8 cellular contexts compared by ENCODE assay signal in genomic region chr3:196942915-196943277, GRCh38. TPM values are rescaled to one million over a fixed set of nuclear protein-coding genes. Genes with fewer than 3 reads are reported as not detected.
DNase-seq lines count a peak whose midpoint lies in the region; ATAC-seq and TF ChIP-seq lines count a peak whose summit lies in the region.

No MANE protein-coding gene starts in this region.

- H3K27ac ChIP-seq in heart left ventricle = peak overlapping the region; percentile 63 to 98 (median 91)

- TF ChIP-seq CTCF in heart left ventricle (IDR thresholded peaks at IDR 0.05) = no peak

- H3K36me3 ChIP-seq in heart left ventricle = peaks cover 0 to 38% (median 24%) of the 10 kb centered on the region in 9 donors

- peak; percentile 17 for DNase-seq in stimulated activated CD4-positive, alpha-beta T cell treated with anti-CD3 and anti-CD28 coated beads, Interleukin-4, amount 100 ng/mL, for 24 hours
- no peak for DNase-seq in stimulated activated CD4-positive, alpha-beta T cell treated with anti-CD3 and anti-CD28 coated beads, Interleukin-1b, Interleukin-23, amount 100 ng/mL, for 48 hours
- DNase-seq in activated CD8-positive, alpha-beta T cell treated with anti-CD3 and anti-CD28 coated beads, Interleukin-2, amount 10 ng/mL, durations not matched to agents 7 days and 5 days = peak; percentile 30
- peak in 1 of 5 donors; percentile 39 for DNase-seq in heart left ventricle
- peak; percentile 11 for DNase-seq in pons (ENCODE audit: low spot score)
- DNase-seq in NCI-H345 (lab: John Stamatoyannopoulos, UW) = no peak
- DNase-seq in NCI-H2029 (lab: John Stamatoyannopoulos, UW) = no peak

- CTCF ChIA-PET in activated CD8-positive, alpha-beta T cell treated with anti-CD3 and anti-CD28 coated beads, Interleukin-2, amount 10 ng/mL, durations not matched to agents 7 days and 5 days (lab: Charles Lee) = interaction anchor here (0.8 to 2.5 kb wide), 10 partner anchors 14 to 375 kb away, joined by 3 to 11 read pairs (median 4); partner anchors contain the start of genes FBXO45, SENP5 and WDR53

- 0% methylated on average over 2 to 25 of the region's 25 CpGs for WGBS in heart left ventricle, 4 donors

- intact Hi-C loops in heart left ventricle (cut with DNase I) = loop anchor here in 6 of 10 donors (1.0 to 10.0 kb wide), 5 partner anchors 26 to 208 kb away; partner anchors contain the start of genes SENP5 (in 6 of the 6), PIGZ (in 2 of the 6) and PAK2 (in 1 of the 6)

- H3K36me3 Mint-ChIP-seq in activated CD8-positive, alpha-beta T cell treated with anti-CD3 and anti-CD28 coated beads, Interleukin-2, amount 10 ng/mL, durations not matched to agents 7 days and 5 days (ENCODE audit: low read depth) = peaks cover 38% of the 10 kb centered on the region

- peak; percentile 6 for ATAC-seq in HG03457 (IDR thresholded peaks at IDR 0.05; ENCODE audit: unreplicated experiment)
- ATAC-seq in activated CD8-positive, alpha-beta T cell treated with anti-CD3 and anti-CD28 coated beads, Interleukin-2, amount 10 ng/mL, durations not matched to agents 7 days and 5 days = peak; percentile 16
- peak in 1 of 4 donors; percentile 11 for ATAC-seq in heart left ventricle

- peaks cover 4 to 38% (median 22%) of the 10 kb centered on the region in 12 donors for H3K4me1 ChIP-seq in heart left ventricle

- POLR2A ChIA-PET in activated CD8-positive, alpha-beta T cell treated with anti-CD3 and anti-CD28 coated beads, Interleukin-2, amount 10 ng/mL, durations not matched to agents 7 days and 5 days (lab: Charles Lee) = interaction anchor here (0.6 to 2.6 kb wide), 16 partner anchors 12 to 625 kb away, joined by 3 to 26 read pairs (median 4); partner anchors contain the start of genes CEP19, DYNLT2B, NRROS and PAK2

- peak overlapping the region; percentile 98 for H3K27ac Mint-ChIP-seq in activated CD8-positive, alpha-beta T cell treated with anti-CD3 and anti-CD28 coated beads, Interleukin-2, amount 10 ng/mL, durations not matched to agents 7 days and 5 days

- peaks cover 2% of the 10 kb centered on the region for H3K27me3 Mint-ChIP-seq in activated CD8-positive, alpha-beta T cell treated with anti-CD3 and anti-CD28 coated beads, Interleukin-2, amount 10 ng/mL, durations not matched to agents 7 days and 5 days (ENCODE audit: low read depth)

- H3K4me1 Mint-ChIP-seq in activated CD8-positive, alpha-beta T cell treated with anti-CD3 and anti-CD28 coated beads, Interleukin-2, amount 10 ng/mL, durations not matched to agents 7 days and 5 days (ENCODE audit: low read depth) = peaks cover 49% of the 10 kb centered on the region

- no peak for TF ChIP-seq POLR2A in heart left ventricle (IDR thresholded peaks at IDR 0.05)

- H3K4me3 Mint-ChIP-seq in activated CD8-positive, alpha-beta T cell treated with anti-CD3 and anti-CD28 coated beads, Interleukin-2, amount 10 ng/mL, durations not matched to agents 7 days and 5 days = peak overlapping the region; percentile 97

- H3K27me3 ChIP-seq in heart left ventricle = no peaks in the 10 kb centered on the region

- no peaks in the 10 kb centered on the region for H3K9me3 Mint-ChIP-seq in activated CD8-positive, alpha-beta T cell treated with anti-CD3 and anti-CD28 coated beads, Interleukin-2, amount 10 ng/mL, durations not matched to agents 7 days and 5 days (ENCODE audit: insufficient read depth)

- H3K4me3 ChIP-seq in heart left ventricle = peak overlapping the region; percentile 70 to 100 (median 96)

- no peaks in the 10 kb centered on the region for H3K9me3 ChIP-seq in heart left ventricle

RNA-seq across cellular contexts. Expression of gene NCBP2, which starts 0.6 kb away (rescaled TPM):
- 10 to 100 TPM; 49.1 to 52.4 TPM for total RNA-seq in activated CD8-positive, alpha-beta T cell treated with anti-CD3 and anti-CD28 coated beads, Interleukin-2, amount 10 ng/mL, durations not matched to agents 7 days and 5 days
- total RNA-seq in heart left ventricle = 10 to 100 TPM; 20.7 to 43.8 (median 38.9) TPM
- 10 to 100 TPM; 24.8 to 55.5 TPM for polyA plus RNA-seq in heart left ventricle

RNA-seq across cellular contexts. Expression of gene PIGZ, which starts 25.7 kb away (rescaled TPM):
- total RNA-seq in activated CD8-positive, alpha-beta T cell treated with anti-CD3 and anti-CD28 coated beads, Interleukin-2, amount 10 ng/mL, durations not matched to agents 7 days and 5 days = 1 to 10 TPM in 1 of 2 experiments, under 1 TPM in 1; 0.81 to 1.9 TPM
- total RNA-seq in heart left ventricle = 1 to 10 TPM; 5.2 to 8.0 (median 6.5) TPM
- 1 to 10 TPM; 2.3 to 3.4 TPM for polyA plus RNA-seq in heart left ventricle

Comparison
In these comparisons a context has a peak if more than half of its experiments do, and no peak if none do; other contexts are left out.
1. DNase-seq: peak in stimulated activated CD4-positive, alpha-beta T cell treated with anti-CD3 and anti-CD28 coated beads, Interleukin-4, amount 100 ng/mL, for 24 hours (single experiment), activated CD8-positive, alpha-beta T cell treated with anti-CD3 and anti-CD28 coated beads, Interleukin-2, amount 10 ng/mL, durations not matched to agents 7 days and 5 days (single experiment) and pons (single experiment); none in stimulated activated CD4-positive, alpha-beta T cell treated with anti-CD3 and anti-CD28 coated beads, Interleukin-1b, Interleukin-23, amount 100 ng/mL, for 48 hours (single experiment), NCI-H345 (single experiment) and NCI-H2029 (single experiment).